ENCODE assay signal across 8 cellular contexts in the genomic region with DNA sequence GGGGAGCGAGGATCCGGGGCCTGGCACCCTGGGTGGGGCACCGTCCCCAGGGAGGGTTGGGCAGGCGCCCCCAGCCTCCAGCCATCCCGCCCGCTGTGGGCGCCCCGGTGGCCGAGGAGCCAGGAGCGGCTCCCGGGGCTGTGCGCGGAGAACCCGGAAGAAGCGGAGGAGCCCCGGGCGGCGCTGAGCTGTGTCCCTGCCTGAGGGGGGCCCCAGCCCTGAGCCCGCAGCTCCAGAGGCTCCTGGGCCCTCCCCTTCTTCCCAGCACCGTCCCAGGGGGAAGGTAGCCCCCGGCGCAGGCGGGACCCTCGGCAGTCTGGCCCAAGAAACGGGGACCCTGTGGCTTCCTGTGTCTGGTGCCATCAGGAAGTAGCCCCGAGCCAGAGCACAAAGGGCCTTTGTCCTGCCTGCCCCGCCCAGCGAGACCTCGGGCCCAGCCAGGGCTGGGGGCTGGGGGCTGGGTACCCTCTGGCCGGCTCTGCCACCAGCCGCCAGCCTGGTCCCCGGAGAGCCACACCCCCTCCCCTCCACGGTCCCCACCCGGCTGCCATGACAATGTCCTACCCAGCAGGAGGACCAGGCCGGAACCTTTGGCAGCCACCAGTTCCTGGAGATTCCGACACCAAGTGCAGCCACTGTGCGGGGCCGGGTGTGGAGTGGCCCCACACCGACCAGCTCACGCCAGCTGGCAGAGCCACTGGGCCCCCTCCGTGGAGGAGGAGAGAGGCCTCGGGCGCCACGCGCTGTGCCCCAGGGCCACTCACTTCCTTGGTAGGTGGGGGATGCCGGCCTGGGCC. TPM values are rescaled to one million over a fixed set of nuclear protein-coding genes. Genes with fewer than 3 reads are reported as not detected.
DNase-seq lines count a peak whose midpoint lies in the region; ATAC-seq, FAIRE-seq and TF ChIP-seq lines count a peak whose summit lies in the region.

No MANE protein-coding gene starts in this region.

- no peak overlapping the region for H3K27ac Mint-ChIP-seq in WTC11
- peak overlapping the region; percentile 46 to 68 for H3K27ac Mint-ChIP-seq in effector memory CD8-positive, alpha-beta T cell

- H3K36me3 Mint-ChIP-seq in WTC11, result peaks cover 12% of the 10 kb centered on the region
- H3K36me3 Mint-ChIP-seq in effector memory CD8-positive, alpha-beta T cell (ENCODE audit: insufficient read depth), result peaks cover 9% of the 10 kb centered on the region

- no peak for TF ChIP-seq POLR2A in GM12891 (IDR thresholded peaks at IDR 0.05; ENCODE audit: low read depth, low read length)

- H3K4me3 ChIP-seq in lower lobe of right lung, result peak overlapping the region; percentile 73

- peak; percentile 58 for ATAC-seq in HG03135 (IDR thresholded peaks at IDR 0.05; ENCODE audit: unreplicated experiment)
- ATAC-seq in WTC11, result peak; percentile 42
- peak; percentile 78 for ATAC-seq in effector memory CD8-positive, alpha-beta T cell (replicated peaks)
- peak; percentile 60 to 67 for ATAC-seq in lower lobe of right lung
- no peak for ATAC-seq in HG02610 (IDR thresholded peaks at IDR 0.05; ENCODE audit: unreplicated experiment)
- ATAC-seq in HG02840 (IDR thresholded peaks at IDR 0.05; ENCODE audit: low FRiP score, unreplicated experiment), result no peak

- peaks cover 17% of the 10 kb centered on the region for H3K9me3 Mint-ChIP-seq in WTC11
- H3K9me3 Mint-ChIP-seq in effector memory CD8-positive, alpha-beta T cell, result peaks cover 7 to 13% of the 10 kb centered on the region in 2 donors

- H3K4me1 ChIP-seq in lower lobe of right lung, result peaks cover 12% of the 10 kb centered on the region

- DNase-seq in GM12891 (ENCODE audit: insufficient read length, low spot score) (peak; percentile 91), WTC11 (ENCODE audit: low spot score) (no peak), lower lobe of right lung (peak; percentile 77)
- peak in 2 of 3 experiments; percentile 23 to 40 for DNase-seq in effector memory CD8-positive, alpha-beta T cell

- intact Hi-C loops in lower lobe of right lung (cut with DNase I), result no loop called here

- no peaks in the 10 kb centered on the region for H3K4me1 Mint-ChIP-seq in WTC11
- peaks cover 2 to 4% of the 10 kb centered on the region in 2 donors for H3K4me1 Mint-ChIP-seq in effector memory CD8-positive, alpha-beta T cell (ENCODE audit: low read depth in 2 of 2)

- H3K27ac ChIP-seq in lower lobe of right lung (peak overlapping the region; percentile 97), temporal lobe (ENCODE audit: low read depth, low read length) (peak overlapping the region; percentile 97)

- H3K9me3 ChIP-seq in lower lobe of right lung, result no peaks in the 10 kb centered on the region

- peaks cover under 1% of the 10 kb centered on the region for H3K27me3 ChIP-seq in lower lobe of right lung (ENCODE audit: low read depth)

- H3K36me3 ChIP-seq in lower lobe of right lung, result no peaks in the 10 kb centered on the region

- TF ChIP-seq CTCF in WTC11 (IDR thresholded peaks at IDR 0.05) (no peak), lower lobe of right lung (IDR thresholded peaks at IDR 0.05) (no peak)

- peak overlapping the region; percentile 47 for H3K4me3 Mint-ChIP-seq in WTC11
- peak overlapping the region; percentile 78 to 79 for H3K4me3 Mint-ChIP-seq in effector memory CD8-positive, alpha-beta T cell

- CTCF ChIA-PET in WTC11 (lab: Charles Lee), result interaction anchor here (1.0 to 2.6 kb wide), 7 partner anchors 11 to 94 kb away, joined by 3 to 9 read pairs (median 3); a partner anchor contains a TSS

- FAIRE-seq in GM12891 (lab: Jason Lieb, UNC), result peak; percentile 75

- POLR2A ChIA-PET in WTC11 (lab: Charles Lee), result no interaction called here

- H3K27me3 Mint-ChIP-seq in WTC11 (ENCODE audit: low read depth), result peaks cover 11% of the 10 kb centered on the region; the same call in 1 of the 2 replicates
- no peaks in the 10 kb centered on the region for H3K27me3 Mint-ChIP-seq in effector memory CD8-positive, alpha-beta T cell

TF ChIP-seq in GM12891, 5 proteins besides CTCF, POLR2A, EP300 and RAD21:
- TF ChIP-seq SPI1 (IDR thresholded peaks at IDR 0.05; ENCODE audit: low read depth, low read length), result no peak
- 0 out of 2 replicates have a peak, but pooled peaks have one; percentile 45 for TF ChIP-seq TAF1 (IDR thresholded peaks at IDR 0.05; ENCODE audit: low read depth, low read length)
- no peak; the same call in 1 of the 2 replicates for TF ChIP-seq POLR2AphosphoS5 (IDR thresholded peaks at IDR 0.05; ENCODE audit: low read depth, low read length)

TF ChIP-seq in WTC11, 78 proteins besides CTCF, POLR2A, EP300 and RAD21 (continues in another document):
- TF ChIP-seq RORB (CRISPR knock-in tag; IDR thresholded peaks at IDR 0.05) (no peak), NR2C2 (CRISPR knock-in tag; IDR thresholded peaks at IDR 0.05) (no peak), NFYB (CRISPR knock-in tag; conservative IDR thresholded peaks at IDR 0.05; ENCODE audit: low read depth) (0 out of 2 replicates have a peak, but pooled peaks have one; percentile 10), ZNF121 (CRISPR knock-in tag; IDR thresholded peaks at IDR 0.05) (peak; percentile 71; the same call in 1 of the 2 replicates), ZNF423 (CRISPR knock-in tag; IDR thresholded peaks at IDR 0.05) (peak; percentile 81), MYBL2 (CRISPR knock-in tag; IDR thresholded peaks at IDR 0.05) (no peak)
- TF ChIP-seq, protein P1, sequence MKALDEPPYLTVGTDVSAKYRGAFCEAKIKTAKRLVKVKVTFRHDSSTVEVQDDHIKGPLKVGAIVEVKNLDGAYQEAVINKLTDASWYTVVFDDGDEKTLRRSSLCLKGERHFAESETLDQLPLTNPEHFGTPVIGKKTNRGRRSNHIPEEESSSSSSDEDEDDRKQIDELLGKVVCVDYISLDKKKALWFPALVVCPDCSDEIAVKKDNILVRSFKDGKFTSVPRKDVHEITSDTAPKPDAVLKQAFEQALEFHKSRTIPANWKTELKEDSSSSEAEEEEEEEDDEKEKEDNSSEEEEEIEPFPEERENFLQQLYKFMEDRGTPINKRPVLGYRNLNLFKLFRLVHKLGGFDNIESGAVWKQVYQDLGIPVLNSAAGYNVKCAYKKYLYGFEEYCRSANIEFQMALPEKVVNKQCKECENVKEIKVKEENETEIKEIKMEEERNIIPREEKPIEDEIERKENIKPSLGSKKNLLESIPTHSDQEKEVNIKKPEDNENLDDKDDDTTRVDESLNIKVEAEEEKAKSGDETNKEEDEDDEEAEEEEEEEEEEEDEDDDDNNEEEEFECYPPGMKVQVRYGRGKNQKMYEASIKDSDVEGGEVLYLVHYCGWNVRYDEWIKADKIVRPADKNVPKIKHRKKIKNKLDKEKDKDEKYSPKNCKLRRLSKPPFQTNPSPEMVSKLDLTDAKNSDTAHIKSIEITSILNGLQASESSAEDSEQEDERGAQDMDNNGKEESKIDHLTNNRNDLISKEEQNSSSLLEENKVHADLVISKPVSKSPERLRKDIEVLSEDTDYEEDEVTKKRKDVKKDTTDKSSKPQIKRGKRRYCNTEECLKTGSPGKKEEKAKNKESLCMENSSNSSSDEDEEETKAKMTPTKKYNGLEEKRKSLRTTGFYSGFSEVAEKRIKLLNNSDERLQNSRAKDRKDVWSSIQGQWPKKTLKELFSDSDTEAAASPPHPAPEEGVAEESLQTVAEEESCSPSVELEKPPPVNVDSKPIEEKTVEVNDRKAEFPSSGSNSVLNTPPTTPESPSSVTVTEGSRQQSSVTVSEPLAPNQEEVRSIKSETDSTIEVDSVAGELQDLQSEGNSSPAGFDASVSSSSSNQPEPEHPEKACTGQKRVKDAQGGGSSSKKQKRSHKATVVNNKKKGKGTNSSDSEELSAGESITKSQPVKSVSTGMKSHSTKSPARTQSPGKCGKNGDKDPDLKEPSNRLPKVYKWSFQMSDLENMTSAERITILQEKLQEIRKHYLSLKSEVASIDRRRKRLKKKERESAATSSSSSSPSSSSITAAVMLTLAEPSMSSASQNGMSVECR (CRISPR knock-in tag; IDR thresholded peaks at IDR 0.05; ENCODE audit: borderline replicate concordance), result no peak
- TF ChIP-seq, protein P2, sequence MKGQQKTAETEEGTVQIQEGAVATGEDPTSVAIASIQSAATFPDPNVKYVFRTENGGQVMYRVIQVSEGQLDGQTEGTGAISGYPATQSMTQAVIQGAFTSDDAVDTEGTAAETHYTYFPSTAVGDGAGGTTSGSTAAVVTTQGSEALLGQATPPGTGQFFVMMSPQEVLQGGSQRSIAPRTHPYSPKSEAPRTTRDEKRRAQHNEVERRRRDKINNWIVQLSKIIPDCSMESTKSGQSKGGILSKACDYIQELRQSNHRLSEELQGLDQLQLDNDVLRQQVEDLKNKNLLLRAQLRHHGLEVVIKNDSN (CRISPR knock-in tag; IDR thresholded peaks at IDR 0.05), result 0 out of 2 replicates have a peak, but pooled peaks have one; percentile 35

RNA-seq across cellular contexts. Expression of a gene that starts 15.6 kb away (rescaled TPM):
- not detected for polyA plus RNA-seq in GM12891 (2012; ENCODE audit: low read depth, missing spikeins)
- 0.78 to 1.1 TPM (median 1.1 TPM) in 3 replicates for total RNA-seq in WTC11 (2021)
- 6.6 TPM for total RNA-seq in lower lobe of right lung
- not detected for total RNA-seq in temporal lobe

RNA-seq across cellular contexts. Expression of a gene that starts 42.2 kb away (rescaled TPM):
- polyA plus RNA-seq in GM12891 (2012; ENCODE audit: low read depth, missing spikeins), result 7.1 TPM
- total RNA-seq in WTC11 (2021) (13.9 to 17.8 TPM (median 14.0 TPM) in 3 replicates), lower lobe of right lung (11.7 TPM), temporal lobe (6.4 TPM)

RNA-seq across cellular contexts. Expression of a gene that starts 48.3 kb away (rescaled TPM):
- polyA plus RNA-seq in GM12891 (2012; ENCODE audit: low read depth, missing spikeins), result 13.1 TPM
- total RNA-seq in WTC11 (2021) (0.83 to 1.2 TPM (median 1.1 TPM) in 3 replicates), lower lobe of right lung (0.47 TPM), temporal lobe (not detected)

RNA-seq across cellular contexts. Expression of a gene that starts 55.8 kb away (rescaled TPM):
- polyA plus RNA-seq in GM12891 (2012; ENCODE audit: low read depth, missing spikeins), result 13.1 TPM
- total RNA-seq in WTC11 (2021) (0.18 to 0.33 TPM in 2 of 3 replicates, not detected in the other), lower lobe of right lung (3.0 TPM), temporal lobe (not detected)

Comparison
In these comparisons a context has a peak if more than half of its experiments do, and no peak if none do; other contexts are left out.
1. ATAC-seq: peak in HG03135 (single experiment), WTC11 (single experiment), effector memory CD8-positive, alpha-beta T cell (single experiment) and lower lobe of right lung (2 of 2); none in HG02610 (single experiment) and HG02840 (single experiment).